22 cellular contexts compared by ENCODE assay signal in genomic region chr17:46173153-46173552, GRCh38. TPM values are rescaled to one million over a fixed set of nuclear protein-coding genes. Genes with fewer than 3 reads are reported as not detected.
A peak's percentile ranks its signal among the peaks of the same experiment; 100 is the strongest.
DNase-seq lines count a peak whose midpoint lies in the region; ATAC-seq and TF ChIP-seq lines count a peak whose summit lies in the region.
"Had no signal": no experiment of that assay in that cellular context is flagged by ENCODE, and none has a peak within 500 bp of the region (broad histone marks: within the 10 kb centered on the region; RNA-seq: fewer than 3 reads in every experiment).

No MANE protein-coding gene starts in this region.

- H3K9me2 ChIP-seq in GM23338 (ENCODE audit: insufficient read depth) = no peaks in the 10 kb centered on the region

- H3K36me3 ChIP-seq in CD4-positive, CD25-positive, alpha-beta regulatory T cell (ENCODE audit: control insufficient read depth, insufficient read depth, low read length) = peaks cover 42% of the 10 kb centered on the region
- 0 out of 2 replicates have a peak, but pooled peaks cover 9% of the 10 kb centered on the region for H3K36me3 ChIP-seq in GM23338 (ENCODE audit: insufficient read depth)
- peaks cover 8% of the 10 kb centered on the region for H3K36me3 ChIP-seq in neural progenitor cell
- peaks cover 48% of the 10 kb centered on the region for H3K36me3 ChIP-seq in WERI-Rb-1

- no peak for ATAC-seq in CD4-positive, CD25-positive, alpha-beta regulatory T cell (ENCODE audit: low read depth in 2 of 2)
- ATAC-seq in GM23338 (no peak), HG02885 (IDR thresholded peaks at IDR 0.05; ENCODE audit: poor library complexity, unreplicated experiment) (no peak), HG02870 (IDR thresholded peaks at IDR 0.05; ENCODE audit: unreplicated experiment) (no peak)
- no peak for ATAC-seq in central memory CD8-positive, alpha-beta T cell (replicated peaks; ENCODE audit: extremely low read depth, poor library complexity, severe bottlenecking)
- ATAC-seq: heart right ventricle, right cardiac atrium, Right ventricle myocardium inferior had no signal

- no peaks in the 10 kb centered on the region for H3K9me3 Mint-ChIP-seq in CD4-positive, CD25-positive, alpha-beta regulatory T cell
- H3K9me3 Mint-ChIP-seq in GM23338 (no peaks in the 10 kb centered on the region), neural progenitor cell (no peaks in the 10 kb centered on the region)
- H3K9me3 Mint-ChIP-seq in central memory CD8-positive, alpha-beta T cell = no peaks in the 10 kb centered on the region
- H3K9me3 Mint-ChIP-seq: activated naive CD8-positive, alpha-beta T cell treated with anti-CD3 and anti-CD28 coated beads, Interleukin-2, amount 10 ng/mL, durations not matched to agents 7 days and 5 days had no signal

- no peak overlapping the region for H2AFZ ChIP-seq in GM23338
- no peak overlapping the region for H2AFZ ChIP-seq in neural progenitor cell (replicated peaks)

- H3K4me1 Mint-ChIP-seq in CD4-positive, CD25-positive, alpha-beta regulatory T cell = peaks cover 43 to 96% (median 80%) of the 10 kb centered on the region in 4 donors
- H3K4me1 Mint-ChIP-seq in GM23338 (peaks cover 68% of the 10 kb centered on the region), neural progenitor cell (peaks cover 22% of the 10 kb centered on the region)
- peaks cover 77% of the 10 kb centered on the region for H3K4me1 Mint-ChIP-seq in central memory CD8-positive, alpha-beta T cell

- peaks cover 63% of the 10 kb centered on the region for H3K4me1 ChIP-seq in CD4-positive, CD25-positive, alpha-beta regulatory T cell (ENCODE audit: control insufficient read depth, insufficient read depth, low read length, poor library complexity, severe bottlenecking)
- H3K4me1 ChIP-seq in GM23338 (ENCODE audit: insufficient read depth) (peaks cover 69% of the 10 kb centered on the region), neural progenitor cell (peaks cover 23% of the 10 kb centered on the region)

- H3K36me3 Mint-ChIP-seq in CD4-positive, CD25-positive, alpha-beta regulatory T cell = peaks cover 34% of the 10 kb centered on the region
- peaks cover 36% of the 10 kb centered on the region for H3K36me3 Mint-ChIP-seq in GM23338 (ENCODE audit: low read depth)
- H3K36me3 Mint-ChIP-seq in central memory CD8-positive, alpha-beta T cell (ENCODE audit: insufficient read depth) = peaks cover 38% of the 10 kb centered on the region
- H3K36me3 Mint-ChIP-seq in neural progenitor cell = peaks cover 35% of the 10 kb centered on the region

- DNase-seq in CD4-positive, CD25-positive, alpha-beta regulatory T cell = no peak
- no peak for DNase-seq in GM23338 (ENCODE audit: low spot score)
- DNase-seq in central memory CD8-positive, alpha-beta T cell (ENCODE audit: low spot score in 2 of 2) = no peak
- DNase-seq in neural progenitor cell (ENCODE audit: low spot score) = no peak
- DNase-seq in WERI-Rb-1 = no peak
- DNase-seq: activated CD4-positive, alpha-beta T cell treated with anti-CD3 and anti-CD28 coated beads, Interleukin-2, amount 50 U/mL, for 1 hour; activated naive CD8-positive, alpha-beta T cell treated with anti-CD3 and anti-CD28 coated beads, Interleukin-2, amount 10 ng/mL, durations not matched to agents 7 days and 5 days; cortex of kidney; DMS79; heart right ventricle; KBM-7; left ventricle myocardium inferior; NCI-H187; NCI-H2227 treated with DMSO at 0.1 percent for 48 hours; NCI-H82; OCI-M1; right cardiac atrium; stimulated activated CD4-positive, alpha-beta T cell treated with anti-CD3 and anti-CD28 coated beads, Interleukin-15, amount 100 ng/mL, for 24 hours; testis had no signal

- peak overlapping the region; percentile 47 for H3K27ac ChIP-seq in CD4-positive, CD25-positive, alpha-beta regulatory T cell (ENCODE audit: insufficient read depth, low read length, poor library complexity, severe bottlenecking)
- H3K27ac ChIP-seq in GM23338 (ENCODE audit: low read depth) (peak overlapping the region; percentile 11), neural progenitor cell (peak overlapping the region; percentile 45), WERI-Rb-1 (no peak overlapping the region)
- H3K27ac ChIP-seq: heart right ventricle, left ventricle myocardium inferior, testis had no signal

- no peaks in the 10 kb centered on the region for H3F3A ChIP-seq in GM23338 (replicated peaks; ENCODE audit: low read depth)
- H3F3A ChIP-seq in neural progenitor cell (ENCODE audit: low read depth) = peaks cover 20% of the 10 kb centered on the region

- H3K4me2 ChIP-seq in GM23338 (peak overlapping the region; percentile 20; the same call in 1 of the 2 replicates), neural progenitor cell (no peak overlapping the region)

- no peak overlapping the region for H3K9ac ChIP-seq in neural progenitor cell

- no peaks in the 10 kb centered on the region for H3K9me3 ChIP-seq in CD4-positive, CD25-positive, alpha-beta regulatory T cell (ENCODE audit: control insufficient read depth in 2 of 2, low read length in 2 of 2)
- H3K9me3 ChIP-seq in neural progenitor cell (ENCODE audit: low read depth) (no peaks in the 10 kb centered on the region), WERI-Rb-1 (ENCODE audit: severe bottlenecking) (no peaks in the 10 kb centered on the region)
- H3K9me3 ChIP-seq: heart right ventricle, left ventricle myocardium inferior, testis had no signal

- H3K4me3 ChIP-seq in CD4-positive, CD25-positive, alpha-beta regulatory T cell (ENCODE audit: low read depth, low read length) = no peak overlapping the region
- H3K4me3 ChIP-seq in GM23338 (no peak overlapping the region), neural progenitor cell (no peak overlapping the region), WERI-Rb-1 (ENCODE audit: low read depth, low read length) (no peak overlapping the region)
- H3K4me3 ChIP-seq: heart right ventricle, left ventricle myocardium inferior, testis had no signal

- H3K27me3 ChIP-seq in CD4-positive, CD25-positive, alpha-beta regulatory T cell (ENCODE audit: control insufficient read depth, insufficient read depth, low read length) = no peaks in the 10 kb centered on the region
- H3K27me3 ChIP-seq in GM23338 (ENCODE audit: insufficient read depth) = no peaks in the 10 kb centered on the region
- no peaks in the 10 kb centered on the region for H3K27me3 ChIP-seq in neural progenitor cell
- H3K27me3 ChIP-seq in WERI-Rb-1 (ENCODE audit: insufficient read depth, low read depth, severe bottlenecking) = no peaks in the 10 kb centered on the region
- H3K27me3 ChIP-seq: heart right ventricle, testis had no signal

- H4K20me1 ChIP-seq in GM23338 (replicated peaks; ENCODE audit: insufficient read depth) (peaks cover 95% of the 10 kb centered on the region), neural progenitor cell (ENCODE audit: low read depth) (peaks cover 100% of the 10 kb centered on the region)

- H3K27me3 Mint-ChIP-seq in CD4-positive, CD25-positive, alpha-beta regulatory T cell = no peaks in the 10 kb centered on the region
- H3K27me3 Mint-ChIP-seq in GM23338 (ENCODE audit: insufficient read depth, low read depth, poor library complexity) = peaks cover 5% of the 10 kb centered on the region
- no peaks in the 10 kb centered on the region for H3K27me3 Mint-ChIP-seq in central memory CD8-positive, alpha-beta T cell
- H3K27me3 Mint-ChIP-seq in neural progenitor cell (ENCODE audit: insufficient read depth, low read depth) = no peaks in the 10 kb centered on the region
- H3K27me3 Mint-ChIP-seq: activated naive CD8-positive, alpha-beta T cell treated with anti-CD3 and anti-CD28 coated beads, Interleukin-2, amount 10 ng/mL, durations not matched to agents 7 days and 5 days had no signal

- peak overlapping the region in 3 of 4 donors; percentile 14 to 25 (median 15) for H3K4me3 Mint-ChIP-seq in CD4-positive, CD25-positive, alpha-beta regulatory T cell
- no peak overlapping the region for H3K4me3 Mint-ChIP-seq in GM23338
- peak overlapping the region; percentile 0 for H3K4me3 Mint-ChIP-seq in central memory CD8-positive, alpha-beta T cell
- no peak overlapping the region for H3K4me3 Mint-ChIP-seq in neural progenitor cell
- H3K4me3 Mint-ChIP-seq: activated naive CD8-positive, alpha-beta T cell treated with anti-CD3 and anti-CD28 coated beads, Interleukin-2, amount 10 ng/mL, durations not matched to agents 7 days and 5 days had no signal

- H3K27ac Mint-ChIP-seq in CD4-positive, CD25-positive, alpha-beta regulatory T cell = peak overlapping the region; percentile 49 to 76 (median 66)
- H3K27ac Mint-ChIP-seq in GM23338 (peak overlapping the region; percentile 17), neural progenitor cell (no peak overlapping the region)
- peak overlapping the region; percentile 68 for H3K27ac Mint-ChIP-seq in central memory CD8-positive, alpha-beta T cell (ENCODE audit: low read depth)
- H3K27ac Mint-ChIP-seq: activated naive CD8-positive, alpha-beta T cell treated with anti-CD3 and anti-CD28 coated beads, Interleukin-2, amount 10 ng/mL, durations not matched to agents 7 days and 5 days had no signal

- H3K79me2 ChIP-seq in GM23338 (replicated peaks; ENCODE audit: insufficient read depth) (peaks cover 100% of the 10 kb centered on the region), neural progenitor cell (ENCODE audit: low read depth) (peaks cover 100% of the 10 kb centered on the region)

- TF ChIP-seq CTCF in GM23338 (conservative IDR thresholded peaks at IDR 0.05; ENCODE audit: low read depth in 2 of 2) (no peak), neural progenitor cell (IDR thresholded peaks at IDR 0.05) (no peak), WERI-Rb-1 (IDR thresholded peaks at IDR 0.05; ENCODE audit: low read depth, low read length) (no peak)

TF ChIP-seq in GM23338, 12 proteins besides CTCF, POLR2A, EP300 and RAD21 (continues in another document):
- TF ChIP-seq EZH2 (IDR thresholded peaks at IDR 0.05; ENCODE audit: low read depth, unreplicated experiment) (no peak), JUNB (IDR thresholded peaks at IDR 0.05; ENCODE audit: unreplicated experiment) (no peak), POLR2AphosphoS5 (IDR thresholded peaks at IDR 0.05; ENCODE audit: low read depth) (0 out of 2 replicates have a peak, but pooled peaks have one; percentile 17)

RNA-seq across cellular contexts. Expression of gene KANSL1, which starts 20.1 kb away (rescaled TPM):
- 295 TPM for total RNA-seq in CD4-positive, CD25-positive, alpha-beta regulatory T cell
- 10 to 100 TPM in 3 of 4 donors, 1 to 10 TPM in 1; 9.1 to 14.1 (median 11.3) TPM for polyA plus RNA-seq in CD4-positive, CD25-positive, alpha-beta regulatory T cell
- total RNA-seq in GM23338 (2014; rRNA removed; shearing (Covaris generic)) = 167 and 206 TPM in 2 replicates
- polyA plus RNA-seq in GM23338 (2016; fragmentation: Nextera tagmentation; extraction: Ambion mirVana) = 43.6 and 49.0 TPM in 2 replicates
- total RNA-seq in neural progenitor cell (ENCODE audit: low replicate concordance) = 114 and 136 TPM in 2 replicates

Comparison
In these comparisons a context has a peak if more than half of its experiments do, and no peak if none do; other contexts are left out.
1. H3K4me3 Mint-ChIP-seq: peak in CD4-positive, CD25-positive, alpha-beta regulatory T cell (3 of 4) and central memory CD8-positive, alpha-beta T cell (single experiment); none in GM23338 (single experiment) and neural progenitor cell (single experiment).